8 cellular contexts compared by ENCODE assay signal in the genomic region with DNA sequence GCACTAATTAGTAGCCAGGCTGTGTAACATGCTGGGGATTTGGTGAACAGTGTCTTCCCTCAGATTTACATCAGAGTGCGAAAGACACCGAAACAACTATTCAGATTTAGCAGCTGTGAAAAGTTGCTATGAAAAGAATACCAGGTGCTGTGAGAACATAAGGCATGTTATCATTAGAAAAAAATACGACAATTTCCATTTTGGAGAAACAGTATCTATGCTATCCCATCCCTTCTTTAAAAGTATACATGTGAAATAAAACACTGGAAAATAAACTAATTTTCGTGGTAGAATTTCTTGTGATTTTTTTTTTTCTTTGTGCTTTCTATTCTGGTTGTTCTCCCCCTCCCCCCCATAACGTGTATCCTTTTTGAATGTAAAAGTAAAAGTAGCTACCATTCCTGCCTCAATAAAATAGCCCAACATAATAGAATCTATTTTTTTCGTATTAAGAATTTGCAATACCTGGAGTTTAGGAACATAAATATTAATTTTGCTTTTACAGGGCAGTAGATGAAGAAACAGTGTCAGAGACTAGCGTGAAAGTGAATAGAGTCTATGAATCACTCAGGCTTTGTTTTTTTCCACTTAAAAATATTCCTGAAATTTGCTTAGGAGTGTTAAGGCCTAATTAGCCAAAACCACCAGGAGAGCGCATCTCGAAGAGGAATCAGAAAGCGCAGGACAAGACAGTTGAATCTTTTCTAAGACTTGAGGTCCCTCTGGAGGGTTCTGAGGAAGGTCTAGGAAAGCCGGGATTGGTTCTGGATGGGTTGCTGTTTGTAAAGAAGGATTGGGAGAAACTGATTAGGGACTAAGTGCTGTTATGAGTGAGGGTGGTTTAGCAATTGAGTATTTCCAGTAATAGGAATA. TPM values are rescaled to one million over a fixed set of nuclear protein-coding genes. Genes with fewer than 3 reads are reported as not detected.
A peak's percentile ranks its signal among the peaks of the same experiment; 100 is the strongest.
DNase-seq lines count a peak whose midpoint lies in the region; ATAC-seq and TF ChIP-seq lines count a peak whose summit lies in the region.

No MANE protein-coding gene starts in this region.

- peaks cover 7% of the 10 kb centered on the region for H3K4me1 ChIP-seq in colonic mucosa

- H3K4me1 Mint-ChIP-seq in activated CD4-positive, alpha-beta T cell treated with anti-CD3 and anti-CD28 coated beads, Interleukin-2, amount 10 ng/mL, durations not matched to agents 24 days and 14 days: peaks cover 69% of the 10 kb centered on the region
- peaks cover 79% of the 10 kb centered on the region for H3K4me1 Mint-ChIP-seq in nephron progenitor cell

- no peak for ATAC-seq in HG02759 (IDR thresholded peaks at IDR 0.05; ENCODE audit: unreplicated experiment)

- no peaks in the 10 kb centered on the region for H3K27me3 Mint-ChIP-seq in activated CD4-positive, alpha-beta T cell treated with anti-CD3 and anti-CD28 coated beads, Interleukin-2, amount 10 ng/mL, durations not matched to agents 24 days and 14 days
- H3K27me3 Mint-ChIP-seq in nephron progenitor cell (ENCODE audit: low read depth, poor library complexity): no peaks in the 10 kb centered on the region

- peak overlapping the region; percentile 76 for H3K27ac ChIP-seq in colonic mucosa

- H3K9me3 ChIP-seq in MG63: no peaks in the 10 kb centered on the region
- no peaks in the 10 kb centered on the region for H3K9me3 ChIP-seq in colonic mucosa

- intact Hi-C loops in activated CD4-positive, alpha-beta T cell treated with anti-CD3 and anti-CD28 coated beads, Interleukin-2, amount 10 ng/mL, durations not matched to agents 24 days and 14 days (cut with micrococcal nuclease): loop anchor here (1.0 to 5.0 kb wide), 7 partner anchors 19 to 1212 kb away; a partner anchor contains a TSS
- intact Hi-C loops in colonic mucosa (cut with DNase I): no loop called here

- TF ChIP-seq CTCF in colonic mucosa (IDR thresholded peaks at IDR 0.05): no peak
- no peak for TF ChIP-seq CTCF in nephron progenitor cell (IDR thresholded peaks at IDR 0.05)

- H3K4me3 Mint-ChIP-seq in activated CD4-positive, alpha-beta T cell treated with anti-CD3 and anti-CD28 coated beads, Interleukin-2, amount 10 ng/mL, durations not matched to agents 24 days and 14 days: peak overlapping the region; percentile 97
- H3K4me3 Mint-ChIP-seq in nephron progenitor cell: peak overlapping the region; percentile 97

- no peaks in the 10 kb centered on the region for H3K9me3 Mint-ChIP-seq in activated CD4-positive, alpha-beta T cell treated with anti-CD3 and anti-CD28 coated beads, Interleukin-2, amount 10 ng/mL, durations not matched to agents 24 days and 14 days
- no peaks in the 10 kb centered on the region for H3K9me3 Mint-ChIP-seq in nephron progenitor cell

- peaks cover 22% of the 10 kb centered on the region for H3K36me3 Mint-ChIP-seq in activated CD4-positive, alpha-beta T cell treated with anti-CD3 and anti-CD28 coated beads, Interleukin-2, amount 10 ng/mL, durations not matched to agents 24 days and 14 days (ENCODE audit: low read depth)
- H3K36me3 Mint-ChIP-seq in nephron progenitor cell (ENCODE audit: low read depth): peaks cover 9% of the 10 kb centered on the region

- no peaks in the 10 kb centered on the region for H3K27me3 ChIP-seq in MG63
- no peaks in the 10 kb centered on the region for H3K27me3 ChIP-seq in colonic mucosa

- no peak for DNase-seq in activated CD4-positive, alpha-beta T cell treated with anti-CD3 and anti-CD28 coated beads, Interleukin-2, amount 10 ng/mL, durations not matched to agents 24 days and 14 days
- DNase-seq in activated CD4-positive, alpha-beta T cell treated with anti-CD3 and anti-CD28 coated beads for 48 hours: no peak
- no peak for DNase-seq in MG63
- no peak for DNase-seq in colonic mucosa
- no peak for DNase-seq in nephron progenitor cell
- no peak for DNase-seq in NCI-H187 treated with DMSO at 0.1 percent for 48 hours (lab: John Stamatoyannopoulos, UW)
- DNase-seq in retina: no peak

- H3K9ac ChIP-seq in colonic mucosa (ENCODE audit: low read depth in 2 of 2, low read length in 2 of 2): peak overlapping the region; percentile 20 to 93

- H3K36me3 ChIP-seq in MG63: peaks cover 30% of the 10 kb centered on the region
- H3K36me3 ChIP-seq in colonic mucosa: peaks cover 2% of the 10 kb centered on the region

- H3K27ac Mint-ChIP-seq in activated CD4-positive, alpha-beta T cell treated with anti-CD3 and anti-CD28 coated beads, Interleukin-2, amount 10 ng/mL, durations not matched to agents 24 days and 14 days: peak overlapping the region; percentile 97
- peak overlapping the region; percentile 98 for H3K27ac Mint-ChIP-seq in nephron progenitor cell

- peak overlapping the region; percentile 76 for H3K4me3 ChIP-seq in MG63
- H3K4me3 ChIP-seq in colonic mucosa: peak overlapping the region; percentile 64

RNA-seq across cellular contexts. Expression of a gene that starts 0.8 kb away (rescaled TPM):
- total RNA-seq in activated CD4-positive, alpha-beta T cell treated with anti-CD3 and anti-CD28 coated beads, Interleukin-2, amount 10 ng/mL, durations not matched to agents 24 days and 14 days: 38.4 and 39.8 TPM in 2 replicates
- total RNA-seq in MG63 (2014; rRNA removed; shearing (Covaris generic); ENCODE audit: low replicate concordance): 42.3 and 88.8 TPM in 2 replicates
- 10 to 100 TPM; 31.5 to 48.8 TPM for total RNA-seq in colonic mucosa

RNA-seq across cellular contexts. Expression of a gene that starts 2.0 kb away (rescaled TPM):
- total RNA-seq in activated CD4-positive, alpha-beta T cell treated with anti-CD3 and anti-CD28 coated beads, Interleukin-2, amount 10 ng/mL, durations not matched to agents 24 days and 14 days: 88.9 and 94.3 TPM in 2 replicates
- total RNA-seq in MG63 (2014; rRNA removed; shearing (Covaris generic); ENCODE audit: low replicate concordance): 567 and 761 TPM in 2 replicates
- 100 to 1,000 TPM in 1 of 2 donors, 10 to 100 TPM in 1; 37.0 to 104 TPM for total RNA-seq in colonic mucosa

RNA-seq across cellular contexts. Expression of a gene that starts 19.8 kb away (rescaled TPM):
- 1.4 and 1.5 TPM in 2 replicates for total RNA-seq in activated CD4-positive, alpha-beta T cell treated with anti-CD3 and anti-CD28 coated beads, Interleukin-2, amount 10 ng/mL, durations not matched to agents 24 days and 14 days
- 4.9 and 6.3 TPM in 2 replicates for total RNA-seq in MG63 (2014; rRNA removed; shearing (Covaris generic); ENCODE audit: low replicate concordance)
- total RNA-seq in colonic mucosa: 1 to 10 TPM; 1.8 to 2.3 TPM

RNA-seq across cellular contexts. Expression of a gene that starts 49.3 kb away (rescaled TPM):
- total RNA-seq in activated CD4-positive, alpha-beta T cell treated with anti-CD3 and anti-CD28 coated beads, Interleukin-2, amount 10 ng/mL, durations not matched to agents 24 days and 14 days: not detected in 2 replicates
- 1.2 TPM in 1 of 2 replicates, not detected in the other for total RNA-seq in MG63 (2014; rRNA removed; shearing (Covaris generic); ENCODE audit: low replicate concordance)
- 1 to 10 TPM in 1 of 2 donors, under 1 TPM in 1; 0.64 to 1.0 TPM for total RNA-seq in colonic mucosa
